In the genomic region with DNA sequence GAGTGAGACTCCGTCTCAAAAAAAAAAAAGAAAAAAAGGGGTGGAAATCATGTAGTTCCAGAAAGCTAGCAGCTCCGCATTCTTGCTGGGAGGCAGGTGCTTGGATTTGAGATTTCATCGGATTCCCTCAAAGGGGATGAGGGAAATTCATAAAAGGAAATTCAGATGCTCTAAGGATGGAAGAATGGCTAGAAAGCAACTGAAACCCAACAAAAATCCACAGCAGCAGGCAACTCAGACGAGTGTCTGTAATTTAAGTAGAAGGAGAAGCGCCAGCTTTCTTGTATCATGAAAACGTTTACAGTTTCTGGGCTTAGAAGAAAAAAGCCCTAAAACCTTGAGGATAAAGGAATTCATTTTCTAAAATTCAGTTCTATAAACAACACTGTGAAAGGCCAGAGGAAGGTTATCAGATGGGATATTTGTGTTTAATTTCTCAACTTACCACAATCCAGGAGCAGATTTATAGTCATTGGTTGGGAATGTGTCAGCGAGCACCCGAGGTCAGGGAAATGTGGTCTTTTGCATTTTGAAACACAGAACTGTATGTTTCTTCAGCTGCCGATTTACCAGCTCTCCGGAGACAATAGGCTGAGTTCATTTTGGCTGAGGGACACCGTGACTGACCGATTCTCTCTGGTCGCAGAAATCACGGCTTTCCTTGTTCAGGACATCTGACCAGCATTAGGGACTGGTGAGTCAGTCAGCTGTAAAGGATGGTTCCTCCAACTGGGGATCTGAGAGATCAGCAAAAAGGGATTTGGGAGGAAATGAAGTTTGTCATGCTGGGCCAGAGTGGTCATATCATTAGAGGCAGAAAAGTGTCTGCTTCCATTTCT, we compare ENCODE assay signal across 10 cellular contexts.
DNase-seq lines count a peak whose midpoint lies in the region; ATAC-seq, FAIRE-seq and TF ChIP-seq lines count a peak whose summit lies in the region.
"Had no signal": no experiment of that assay in that cellular context is flagged by ENCODE, and none has a peak within 500 bp of the region (broad histone marks: within the 10 kb centered on the region; RNA-seq: fewer than 3 reads in every experiment).

No MANE protein-coding gene starts in this region.

- intact Hi-C loops in HepG2 (cut with micrococcal nuclease; ENCODE audit: unreplicated experiment) = no loop called here
- intact Hi-C loops in spleen (cut with DNase I; ENCODE audit: low total_unique reads) = no loop called here

- H3K9me3 ChIP-seq in HepG2 (ENCODE audit: low read length) (no peaks in the 10 kb centered on the region), thymus (ENCODE audit: control insufficient read depth) (no peaks in the 10 kb centered on the region), spleen (no peaks in the 10 kb centered on the region)

- CTCF ChIA-PET in HepG2 (lab: Yijun Ruan, JAX; ENCODE audit: low intra/inter-chr PET ratio, low total read pairs) = no interaction called here

- POLR2A ChIA-PET in HepG2 (lab: Yijun Ruan, JAX) = interaction anchor here (1.2 to 6.6 kb wide), 6 partner anchors 15 to 111 kb away, joined by 3 to 45 read pairs (median 12); partner anchors contain the start of gene ERRFI1

- in situ Hi-C loops in HepG2 (cut with HindIII; ENCODE audit: extremely low pct_ligation_motif_present, low pct_unique_long_range_greater_than_20kb) = loop anchor here (25.0 kb wide), 1 partner anchor 100 kb away; the partner anchor contains the start of gene ERRFI1

- TF ChIP-seq POLR2A in HepG2 (IDR thresholded peaks at IDR 0.05; ENCODE audit: insufficient read depth in 1 of 2, low read depth in 2 of 2, low read length in 2 of 2) = no peak
- no peak for TF ChIP-seq POLR2A in spleen (IDR thresholded peaks at IDR 0.05)

- H3K27ac ChIP-seq in HepG2 (ENCODE audit: extremely low read length, insufficient read depth, low read length) (peak overlapping the region; percentile 30), thymus (ENCODE audit: low read depth) (peak overlapping the region; percentile 27), spleen (peak overlapping the region in 4 of 8 donors; percentile 7 to 27 (median 14))

- no peaks in the 10 kb centered on the region for H4K20me1 ChIP-seq in HepG2 (ENCODE audit: insufficient read depth, low read length)

- FAIRE-seq in bronchial epithelial cell (lab: Jason Lieb, UNC) (no peak), HepG2 (lab: Jason Lieb, UNC) (no peak)

- H3K27me3 ChIP-seq in bronchial epithelial cell (ENCODE audit: control insufficient read depth, insufficient read depth, low read length) (no peaks in the 10 kb centered on the region), HepG2 (ENCODE audit: control insufficient read depth in 1 of 2, insufficient read depth in 2 of 2, low read length in 2 of 2) (no peaks in the 10 kb centered on the region), thymus (ENCODE audit: control insufficient read depth, insufficient read depth) (peaks cover 2% of the 10 kb centered on the region), spleen (replicated peaks in 1 of 7) (peaks cover 0 to 31% (median 0%) of the 10 kb centered on the region in 7 donors)

- no peak for TF ChIP-seq RAD21 in HepG2 (CRISPR knock-in tag; IDR thresholded peaks at IDR 0.05)

- H3K36me3 Mint-ChIP-seq in activated naive CD4-positive, alpha-beta T cell treated with anti-CD3 and anti-CD28 coated beads, Interleukin-2, amount 50 U/mL, for 72 hours = no peaks in the 10 kb centered on the region
- H3K36me3 Mint-ChIP-seq: T-cell had no signal

- DNase-seq in HPDE6-E6E7 (ENCODE audit: extremely low spot score) (peak; percentile 63), bronchial epithelial cell (ENCODE audit: low read depth) (peak; percentile 69), HepG2 (ENCODE audit: low spot score) (peak; percentile 68), NCI-H1694 treated with DMSO at 0.1 percent for 48 hours (lab: John Stamatoyannopoulos, UW) (no peak), spleen (no peak)
- no peak for DNase-seq in activated naive CD4-positive, alpha-beta T cell (lab: John Stamatoyannopoulos, UW)
- no peak for DNase-seq in activated naive CD4-positive, alpha-beta T cell treated with anti-CD3 and anti-CD28 coated beads, Interleukin-2, amount 50 U/mL, for 72 hours (ENCODE audit: low spot score in 2 of 2)
- DNase-seq: effector CD8-positive, alpha-beta T cell; T-cell had no signal

- H3K4me1 ChIP-seq in HepG2 (ENCODE audit: insufficient read depth, low read length) = peaks cover 74% of the 10 kb centered on the region
- no peaks in the 10 kb centered on the region for H3K4me1 ChIP-seq in thymus (ENCODE audit: control insufficient read depth, insufficient read depth, low read length)
- H3K4me1 ChIP-seq in spleen = peaks cover 0 to 24% (median 4%) of the 10 kb centered on the region in 6 donors

- TF ChIP-seq EP300 in HepG2 (IDR thresholded peaks at IDR 0.05; ENCODE audit: low read depth in 2 of 2, low read length in 2 of 2) (peak in 1 of 2 experiments; percentile 27; a peak in 1 of 4 replicates), HepG2 (CRISPR knock-in tag; IDR thresholded peaks at IDR 0.05; ENCODE audit: borderline replicate concordance) (no peak)

- BruUV-seq in HepG2 (replicated peaks; lab: Mats Ljungman, UMichigan) = no TSS peak

- peak overlapping the region; percentile 64 for H3K4me2 ChIP-seq in HepG2 (ENCODE audit: low read depth, low read length)

- TF ChIP-seq CTCF in bronchial epithelial cell (IDR thresholded peaks at IDR 0.05; ENCODE audit: insufficient read depth, low read length, severe bottlenecking) (no peak), HepG2 (CRISPR knock-in tag; IDR thresholded peaks at IDR 0.05) (no peak), spleen (IDR thresholded peaks at IDR 0.05 in 8 of 11, conservative IDR thresholded peaks at IDR 0.05 in 3 of 11) (no peak)

- peak; percentile 47; the same call in 1 of the 3 replicates for ATAC-seq in HepG2
- no peak for ATAC-seq in activated naive CD4-positive, alpha-beta T cell treated with anti-CD3 and anti-CD28 coated beads, Interleukin-2, amount 50 U/mL, for 72 hours
- ATAC-seq: T-cell had no signal

- no peaks in the 10 kb centered on the region for H3K9me3 Mint-ChIP-seq in activated naive CD4-positive, alpha-beta T cell treated with anti-CD3 and anti-CD28 coated beads, Interleukin-2, amount 50 U/mL, for 72 hours
- H3K9me3 Mint-ChIP-seq: T-cell had no signal

- H3K4me3 ChIP-seq in bronchial epithelial cell (ENCODE audit: low read depth, low read length) = no peak overlapping the region
- H3K4me3 ChIP-seq in HepG2 (replicated peaks in 1 of 3; ENCODE audit: insufficient read depth in 1 of 3, low read depth in 2 of 3, low read length in 3 of 3) = peak overlapping the region in 1 of 3 experiments; percentile 32; a peak in 2 of 6 replicates
- H3K4me3 ChIP-seq in thymus (ENCODE audit: low read length) = no peak overlapping the region
- H3K4me3 ChIP-seq in spleen = no peak overlapping the region

- 39% methylated on average over 14 of the region's 14 CpGs for WGBS in HepG2 (ENCODE audit: low lambda C conversion rate)
- 58% methylated on average over 14 of the region's 14 CpGs for WGBS in thymus
- WGBS in spleen, 5 donors = 54 to 59% (median 57%) methylated on average over 14 of the region's 14 CpGs

- peak overlapping the region; percentile 59 for H3K9ac ChIP-seq in HepG2 (ENCODE audit: insufficient read depth, low read depth, low read length)

- H3K79me2 ChIP-seq in HepG2 (ENCODE audit: insufficient read depth, low read length) = no peaks in the 10 kb centered on the region

- H3K27ac Mint-ChIP-seq in activated naive CD4-positive, alpha-beta T cell treated with anti-CD3 and anti-CD28 coated beads, Interleukin-2, amount 50 U/mL, for 72 hours = no peak overlapping the region
- H3K27ac Mint-ChIP-seq: T-cell had no signal

- H2AFZ ChIP-seq in HepG2 (ENCODE audit: low read length) = peak overlapping the region; percentile 87

- H3K36me3 ChIP-seq in bronchial epithelial cell (ENCODE audit: control insufficient read depth, insufficient read depth, low read length) (no peaks in the 10 kb centered on the region), HepG2 (replicated peaks in 1 of 2; ENCODE audit: control insufficient read depth in 1 of 2, insufficient read depth in 2 of 2, low read length in 2 of 2) (no peaks in the 10 kb centered on the region), thymus (ENCODE audit: control insufficient read depth, insufficient read depth) (no peaks in the 10 kb centered on the region), spleen (no peaks in the 10 kb centered on the region)

TF ChIP-seq in HepG2, 621 proteins besides CTCF, POLR2A, EP300 and RAD21 (continues in another document):
- TF ChIP-seq ZNF678 (CRISPR knock-in tag; IDR thresholded peaks at IDR 0.05) (no peak), TEAD3 (CRISPR knock-in tag; optimal IDR thresholded peaks at IDR 0.05; ENCODE audit: borderline replicate concordance) (peak; percentile 37), FOSL2 (CRISPR knock-in tag; IDR thresholded peaks at IDR 0.05) (peak; percentile 68), HMG20A (CRISPR knock-in tag; IDR thresholded peaks at IDR 0.05; ENCODE audit: borderline replicate concordance) (peak; percentile 50; the same call in 1 of the 2 replicates), ZNF713 (CRISPR knock-in tag; IDR thresholded peaks at IDR 0.05) (no peak), MIER3 (CRISPR knock-in tag; IDR thresholded peaks at IDR 0.05; ENCODE audit: borderline replicate concordance) (0 out of 2 replicates have a peak, but pooled peaks have one; percentile 4), ZNF235 (CRISPR knock-in tag; IDR thresholded peaks at IDR 0.05; ENCODE audit: borderline replicate concordance) (no peak), ZNF562 (CRISPR knock-in tag; IDR thresholded peaks at IDR 0.05; ENCODE audit: borderline replicate concordance) (no peak), IRF1 (CRISPR knock-in tag; IDR thresholded peaks at IDR 0.05; ENCODE audit: low read depth) (no peak)
- TF ChIP-seq, protein P1, sequence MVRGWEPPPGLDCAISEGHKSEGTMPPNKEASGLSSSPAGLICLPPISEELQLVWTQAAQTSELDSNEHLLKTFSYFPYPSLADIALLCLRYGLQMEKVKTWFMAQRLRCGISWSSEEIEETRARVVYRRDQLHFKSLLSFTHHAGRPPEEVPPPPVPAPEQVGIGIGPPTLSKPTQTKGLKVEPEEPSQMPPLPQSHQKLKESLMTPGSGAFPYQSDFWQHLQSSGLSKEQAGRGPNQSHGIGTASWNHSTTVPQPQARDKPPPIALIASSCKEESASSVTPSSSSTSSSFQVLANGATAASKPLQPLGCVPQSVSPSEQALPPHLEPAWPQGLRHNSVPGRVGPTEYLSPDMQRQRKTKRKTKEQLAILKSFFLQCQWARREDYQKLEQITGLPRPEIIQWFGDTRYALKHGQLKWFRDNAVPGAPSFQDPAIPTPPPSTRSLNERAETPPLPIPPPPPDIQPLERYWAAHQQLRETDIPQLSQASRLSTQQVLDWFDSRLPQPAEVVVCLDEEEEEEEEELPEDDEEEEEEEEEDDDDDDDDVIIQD (CRISPR knock-in tag; IDR thresholded peaks at IDR 0.05; ENCODE audit: low read depth) = 0 out of 2 replicates have a peak, but pooled peaks have one; percentile 11

Comparison
In these comparisons a context has a peak if more than half of its experiments do, and no peak if none do; other contexts are left out.
1. DNase-seq: peak in HPDE6-E6E7 (single experiment), bronchial epithelial cell (single experiment) and HepG2 (single experiment); none in NCI-H1694 treated with DMSO at 0.1 percent for 48 hours (single experiment), activated naive CD4-positive, alpha-beta T cell (0 of 4), activated naive CD4-positive, alpha-beta T cell treated with anti-CD3 and anti-CD28 coated beads, Interleukin-2, amount 50 U/mL, for 72 hours (0 of 2) and spleen (single experiment).